Comparison of ENCODE assay signal across 1 cellular context in the genomic region with DNA sequence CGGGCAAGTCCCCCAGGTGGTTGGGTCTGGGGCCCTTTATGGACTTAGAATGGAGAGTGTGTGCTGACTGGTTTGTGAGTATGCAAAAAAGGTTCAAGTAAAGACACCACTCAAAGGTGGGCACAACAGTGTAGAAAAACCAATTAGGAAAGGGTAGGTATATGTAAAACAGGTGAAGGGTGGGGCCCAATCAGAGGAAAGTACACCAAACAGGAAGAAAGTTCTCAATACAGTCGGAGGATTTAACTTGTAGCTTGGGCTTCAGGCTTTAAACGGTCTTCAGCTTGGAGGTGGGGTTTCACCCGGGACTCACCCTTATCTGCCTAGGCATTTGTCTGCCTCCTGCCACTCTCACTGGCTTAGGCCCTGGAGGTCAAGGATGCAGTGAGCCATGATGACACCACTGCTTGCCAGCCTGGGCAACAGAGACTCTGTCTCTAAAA.
TF ChIP-seq lines count a peak whose summit lies in the region.

No MANE protein-coding gene starts in this region.

TF ChIP-seq in K562, 482 proteins besides CTCF, POLR2A, EP300 and RAD21 (continued from another document and continues in another):
- TF ChIP-seq, protein P1, sequence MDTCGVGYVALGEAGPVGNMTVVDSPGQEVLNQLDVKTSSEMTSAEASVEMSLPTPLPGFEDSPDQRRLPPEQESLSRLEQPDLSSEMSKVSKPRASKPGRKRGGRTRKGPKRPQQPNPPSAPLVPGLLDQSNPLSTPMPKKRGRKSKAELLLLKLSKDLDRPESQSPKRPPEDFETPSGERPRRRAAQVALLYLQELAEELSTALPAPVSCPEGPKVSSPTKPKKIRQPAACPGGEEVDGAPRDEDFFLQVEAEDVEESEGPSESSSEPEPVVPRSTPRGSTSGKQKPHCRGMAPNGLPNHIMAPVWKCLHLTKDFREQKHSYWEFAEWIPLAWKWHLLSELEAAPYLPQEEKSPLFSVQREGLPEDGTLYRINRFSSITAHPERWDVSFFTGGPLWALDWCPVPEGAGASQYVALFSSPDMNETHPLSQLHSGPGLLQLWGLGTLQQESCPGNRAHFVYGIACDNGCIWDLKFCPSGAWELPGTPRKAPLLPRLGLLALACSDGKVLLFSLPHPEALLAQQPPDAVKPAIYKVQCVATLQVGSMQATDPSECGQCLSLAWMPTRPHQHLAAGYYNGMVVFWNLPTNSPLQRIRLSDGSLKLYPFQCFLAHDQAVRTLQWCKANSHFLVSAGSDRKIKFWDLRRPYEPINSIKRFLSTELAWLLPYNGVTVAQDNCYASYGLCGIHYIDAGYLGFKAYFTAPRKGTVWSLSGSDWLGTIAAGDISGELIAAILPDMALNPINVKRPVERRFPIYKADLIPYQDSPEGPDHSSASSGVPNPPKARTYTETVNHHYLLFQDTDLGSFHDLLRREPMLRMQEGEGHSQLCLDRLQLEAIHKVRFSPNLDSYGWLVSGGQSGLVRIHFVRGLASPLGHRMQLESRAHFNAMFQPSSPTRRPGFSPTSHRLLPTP (IDR thresholded peaks at IDR 0.05; ENCODE audit: borderline replicate concordance, extremely low read depth, insufficient read length): no peak
- TF ChIP-seq, protein P2, sequence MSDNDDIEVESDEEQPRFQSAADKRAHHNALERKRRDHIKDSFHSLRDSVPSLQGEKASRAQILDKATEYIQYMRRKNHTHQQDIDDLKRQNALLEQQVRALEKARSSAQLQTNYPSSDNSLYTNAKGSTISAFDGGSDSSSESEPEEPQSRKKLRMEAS (CRISPR knock-in tag; IDR thresholded peaks at IDR 0.05): no peak
- TF ChIP-seq, protein P3, sequence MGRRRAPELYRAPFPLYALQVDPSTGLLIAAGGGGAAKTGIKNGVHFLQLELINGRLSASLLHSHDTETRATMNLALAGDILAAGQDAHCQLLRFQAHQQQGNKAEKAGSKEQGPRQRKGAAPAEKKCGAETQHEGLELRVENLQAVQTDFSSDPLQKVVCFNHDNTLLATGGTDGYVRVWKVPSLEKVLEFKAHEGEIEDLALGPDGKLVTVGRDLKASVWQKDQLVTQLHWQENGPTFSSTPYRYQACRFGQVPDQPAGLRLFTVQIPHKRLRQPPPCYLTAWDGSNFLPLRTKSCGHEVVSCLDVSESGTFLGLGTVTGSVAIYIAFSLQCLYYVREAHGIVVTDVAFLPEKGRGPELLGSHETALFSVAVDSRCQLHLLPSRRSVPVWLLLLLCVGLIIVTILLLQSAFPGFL (CRISPR knock-in tag; IDR thresholded peaks at IDR 0.05): no peak
- TF ChIP-seq ZNF699 (CRISPR knock-in tag; IDR thresholded peaks at IDR 0.05; ENCODE audit: insufficient replicate concordance) (no peak), ARID2 (IDR thresholded peaks at IDR 0.05) (no peak), CBX5 (IDR thresholded peaks at IDR 0.05; ENCODE audit: borderline replicate concordance, low read depth) (no peak), ADNP (tag; IDR thresholded peaks at IDR 0.05) (no peak), BRD9 (IDR thresholded peaks at IDR 0.05; ENCODE audit: low read depth, partially characterized antibody) (peak; percentile 41), NR4A1 (CRISPR knock-in tag; IDR thresholded peaks at IDR 0.05) (no peak), NR4A1 (tag; IDR thresholded peaks at IDR 0.05) (no peak; the same call in 1 of the 2 replicates), FOXJ3 (CRISPR knock-in tag; IDR thresholded peaks at IDR 0.05) (no peak), HNRNPH1 (optimal IDR thresholded peaks at IDR 0.05; ENCODE audit: low read depth, low read length) (no peak), HCFC1 (IDR thresholded peaks at IDR 0.05; ENCODE audit: low read depth, low read length) (no peak), MTF1 (CRISPR knock-in tag; IDR thresholded peaks at IDR 0.05; ENCODE audit: borderline replicate concordance) (no peak), ZNF184 (CRISPR knock-in tag; IDR thresholded peaks at IDR 0.05) (no peak), SIRT6 (IDR thresholded peaks at IDR 0.05; ENCODE audit: low read depth, low read length) (no peak), ETV1 (tag; conservative IDR thresholded peaks at IDR 0.05; ENCODE audit: low read depth) (peak; percentile 57), PRMT5 (CRISPR knock-in tag; IDR thresholded peaks at IDR 0.05) (no peak), SMC3 (conservative IDR thresholded peaks at IDR 0.05; ENCODE audit: insufficient read depth, low read depth, low read length) (no peak), ZNF143 (CRISPR knock-in tag; IDR thresholded peaks at IDR 0.05) (no peak), COPS2 (conservative IDR thresholded peaks at IDR 0.05) (no peak), ZFPM2 (CRISPR knock-in tag; IDR thresholded peaks at IDR 0.05) (no peak), SOX6 (IDR thresholded peaks at IDR 0.05) (no peak), TRIM24 (IDR thresholded peaks at IDR 0.05) (0 out of 4 replicates have a peak, but pooled peaks of 1 of the 2 experiments have one; percentile 13), NFE2L1 (tag; IDR thresholded peaks at IDR 0.05; ENCODE audit: borderline replicate concordance, low read depth) (no peak), EZH2 (IDR thresholded peaks at IDR 0.05; ENCODE audit: borderline replicate concordance, low read depth, low read length) (no peak), ZNF668 (CRISPR knock-in tag; IDR thresholded peaks at IDR 0.05) (no peak), PURB (CRISPR knock-in tag; IDR thresholded peaks at IDR 0.05; ENCODE audit: low read depth) (no peak), YBX1 (IDR thresholded peaks at IDR 0.05) (no peak), ZNF830 (CRISPR knock-in tag; IDR thresholded peaks at IDR 0.05) (no peak), MECOM (CRISPR knock-in tag; IDR thresholded peaks at IDR 0.05) (peak; percentile 3; the same call in 1 of the 2 replicates), CHCHD3 (CRISPR knock-in tag; IDR thresholded peaks at IDR 0.05) (no peak), DPF2 (IDR thresholded peaks at IDR 0.05) (peak; percentile 78; the same call in 1 of the 2 replicates), ZNF174 (CRISPR knock-in tag; IDR thresholded peaks at IDR 0.05) (no peak), PPARD (CRISPR knock-in tag; IDR thresholded peaks at IDR 0.05) (no peak), TBP (optimal IDR thresholded peaks at IDR 0.05; ENCODE audit: low read depth, low read length) (peak; percentile 48), HEY1 (CRISPR knock-in tag; IDR thresholded peaks at IDR 0.05; ENCODE audit: borderline replicate concordance) (no peak), HNRNPK (IDR thresholded peaks at IDR 0.05; ENCODE audit: low read depth, low read length, poor library complexity, severe bottlenecking) (no peak), ERF (CRISPR knock-in tag; IDR thresholded peaks at IDR 0.05) (no peak)
- TF ChIP-seq, protein P4, sequence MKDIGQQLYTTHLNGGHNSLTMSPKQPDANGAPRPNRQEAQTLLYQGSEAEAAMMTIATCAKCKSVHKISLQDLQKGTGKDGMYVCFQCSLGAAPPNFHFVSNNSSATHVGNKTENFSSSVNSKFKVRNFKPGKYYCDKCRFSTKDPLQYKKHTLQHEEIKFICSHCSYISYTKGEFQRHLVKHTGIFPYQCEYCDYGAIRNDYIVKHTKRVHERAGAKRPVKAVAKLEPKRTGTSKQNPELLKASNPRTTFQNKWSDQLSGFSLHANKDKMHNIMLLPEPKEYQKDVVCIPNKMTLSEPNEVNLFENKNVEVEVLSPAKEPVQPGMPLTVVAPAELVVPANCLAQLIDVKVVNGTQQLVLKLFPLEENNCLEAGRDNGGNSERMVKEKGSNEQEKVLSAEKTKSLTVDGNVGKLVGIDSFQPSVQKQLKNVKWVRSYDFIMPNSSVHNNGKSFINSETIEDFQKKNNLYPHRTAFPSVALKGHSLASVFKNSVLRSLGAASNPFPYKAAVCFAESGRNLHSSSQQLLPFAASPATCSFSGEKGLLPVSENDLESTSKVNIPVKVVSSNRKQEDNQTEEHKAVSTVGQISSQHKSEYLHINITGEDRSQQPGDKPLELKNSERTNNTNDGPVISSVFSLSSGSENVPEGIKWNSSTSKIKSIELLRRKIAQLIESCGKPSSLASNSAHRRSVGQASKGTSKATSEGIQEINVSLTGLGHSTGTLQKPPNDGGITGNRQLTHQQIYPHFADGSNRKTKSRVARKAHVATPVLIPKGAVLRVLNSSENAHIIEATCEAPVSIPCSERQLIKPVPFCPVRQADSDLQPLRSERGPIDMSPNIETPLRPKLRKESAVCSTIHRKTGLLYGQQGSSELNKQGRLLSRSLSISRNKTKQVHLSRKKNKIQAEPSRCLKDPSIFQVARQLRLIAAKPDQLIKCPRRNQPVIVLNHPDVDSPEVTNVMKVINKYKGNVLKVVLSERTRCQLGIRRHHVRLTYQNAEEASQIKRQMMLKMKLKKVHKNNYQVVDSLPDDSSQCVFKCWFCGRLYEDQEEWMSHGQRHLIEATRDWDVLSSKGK (CRISPR knock-in tag; IDR thresholded peaks at IDR 0.05): no peak
- TF ChIP-seq, protein P5, sequence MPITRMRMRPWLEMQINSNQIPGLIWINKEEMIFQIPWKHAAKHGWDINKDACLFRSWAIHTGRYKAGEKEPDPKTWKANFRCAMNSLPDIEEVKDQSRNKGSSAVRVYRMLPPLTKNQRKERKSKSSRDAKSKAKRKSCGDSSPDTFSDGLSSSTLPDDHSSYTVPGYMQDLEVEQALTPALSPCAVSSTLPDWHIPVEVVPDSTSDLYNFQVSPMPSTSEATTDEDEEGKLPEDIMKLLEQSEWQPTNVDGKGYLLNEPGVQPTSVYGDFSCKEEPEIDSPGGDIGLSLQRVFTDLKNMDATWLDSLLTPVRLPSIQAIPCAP (CRISPR knock-in tag; IDR thresholded peaks at IDR 0.05; ENCODE audit: borderline replicate concordance): no peak
- TF ChIP-seq, protein P6, sequence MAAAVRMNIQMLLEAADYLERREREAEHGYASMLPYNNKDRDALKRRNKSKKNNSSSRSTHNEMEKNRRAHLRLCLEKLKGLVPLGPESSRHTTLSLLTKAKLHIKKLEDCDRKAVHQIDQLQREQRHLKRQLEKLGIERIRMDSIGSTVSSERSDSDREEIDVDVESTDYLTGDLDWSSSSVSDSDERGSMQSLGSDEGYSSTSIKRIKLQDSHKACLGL (CRISPR knock-in tag; IDR thresholded peaks at IDR 0.05; ENCODE audit: borderline replicate concordance, poor library complexity, severe bottlenecking): no peak
- TF ChIP-seq, protein P7, sequence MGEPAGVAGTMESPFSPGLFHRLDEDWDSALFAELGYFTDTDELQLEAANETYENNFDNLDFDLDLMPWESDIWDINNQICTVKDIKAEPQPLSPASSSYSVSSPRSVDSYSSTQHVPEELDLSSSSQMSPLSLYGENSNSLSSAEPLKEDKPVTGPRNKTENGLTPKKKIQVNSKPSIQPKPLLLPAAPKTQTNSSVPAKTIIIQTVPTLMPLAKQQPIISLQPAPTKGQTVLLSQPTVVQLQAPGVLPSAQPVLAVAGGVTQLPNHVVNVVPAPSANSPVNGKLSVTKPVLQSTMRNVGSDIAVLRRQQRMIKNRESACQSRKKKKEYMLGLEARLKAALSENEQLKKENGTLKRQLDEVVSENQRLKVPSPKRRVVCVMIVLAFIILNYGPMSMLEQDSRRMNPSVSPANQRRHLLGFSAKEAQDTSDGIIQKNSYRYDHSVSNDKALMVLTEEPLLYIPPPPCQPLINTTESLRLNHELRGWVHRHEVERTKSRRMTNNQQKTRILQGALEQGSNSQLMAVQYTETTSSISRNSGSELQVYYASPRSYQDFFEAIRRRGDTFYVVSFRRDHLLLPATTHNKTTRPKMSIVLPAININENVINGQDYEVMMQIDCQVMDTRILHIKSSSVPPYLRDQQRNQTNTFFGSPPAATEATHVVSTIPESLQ (CRISPR knock-in tag; IDR thresholded peaks at IDR 0.05): no peak
- TF ChIP-seq, protein P8, sequence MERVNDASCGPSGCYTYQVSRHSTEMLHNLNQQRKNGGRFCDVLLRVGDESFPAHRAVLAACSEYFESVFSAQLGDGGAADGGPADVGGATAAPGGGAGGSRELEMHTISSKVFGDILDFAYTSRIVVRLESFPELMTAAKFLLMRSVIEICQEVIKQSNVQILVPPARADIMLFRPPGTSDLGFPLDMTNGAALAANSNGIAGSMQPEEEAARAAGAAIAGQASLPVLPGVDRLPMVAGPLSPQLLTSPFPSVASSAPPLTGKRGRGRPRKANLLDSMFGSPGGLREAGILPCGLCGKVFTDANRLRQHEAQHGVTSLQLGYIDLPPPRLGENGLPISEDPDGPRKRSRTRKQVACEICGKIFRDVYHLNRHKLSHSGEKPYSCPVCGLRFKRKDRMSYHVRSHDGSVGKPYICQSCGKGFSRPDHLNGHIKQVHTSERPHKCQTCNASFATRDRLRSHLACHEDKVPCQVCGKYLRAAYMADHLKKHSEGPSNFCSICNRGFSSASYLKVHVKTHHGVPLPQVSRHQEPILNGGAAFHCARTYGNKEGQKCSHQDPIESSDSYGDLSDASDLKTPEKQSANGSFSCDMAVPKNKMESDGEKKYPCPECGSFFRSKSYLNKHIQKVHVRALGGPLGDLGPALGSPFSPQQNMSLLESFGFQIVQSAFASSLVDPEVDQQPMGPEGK (CRISPR knock-in tag; IDR thresholded peaks at IDR 0.05; ENCODE audit: borderline replicate concordance): no peak
- TF ChIP-seq, protein P9, sequence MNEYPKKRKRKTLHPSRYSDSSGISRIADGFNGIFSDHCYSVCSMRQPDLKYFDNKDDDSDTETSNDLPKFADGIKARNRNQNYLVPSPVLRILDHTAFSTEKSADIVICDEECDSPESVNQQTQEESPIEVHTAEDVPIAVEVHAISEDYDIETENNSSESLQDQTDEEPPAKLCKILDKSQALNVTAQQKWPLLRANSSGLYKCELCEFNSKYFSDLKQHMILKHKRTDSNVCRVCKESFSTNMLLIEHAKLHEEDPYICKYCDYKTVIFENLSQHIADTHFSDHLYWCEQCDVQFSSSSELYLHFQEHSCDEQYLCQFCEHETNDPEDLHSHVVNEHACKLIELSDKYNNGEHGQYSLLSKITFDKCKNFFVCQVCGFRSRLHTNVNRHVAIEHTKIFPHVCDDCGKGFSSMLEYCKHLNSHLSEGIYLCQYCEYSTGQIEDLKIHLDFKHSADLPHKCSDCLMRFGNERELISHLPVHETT (CRISPR knock-in tag; conservative IDR thresholded peaks at IDR 0.05 in 1 of 2, IDR thresholded peaks at IDR 0.05 in 1 of 2): peak in 1 of 2 experiments; percentile 70; a peak in 2 of 4 replicates
- TF ChIP-seq, protein P10, sequence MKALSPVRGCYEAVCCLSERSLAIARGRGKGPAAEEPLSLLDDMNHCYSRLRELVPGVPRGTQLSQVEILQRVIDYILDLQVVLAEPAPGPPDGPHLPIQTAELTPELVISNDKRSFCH (CRISPR knock-in tag; IDR thresholded peaks at IDR 0.05): no peak
- TF ChIP-seq, protein P10 (tag; IDR thresholded peaks at IDR 0.05): no peak
- TF ChIP-seq, protein P11, sequence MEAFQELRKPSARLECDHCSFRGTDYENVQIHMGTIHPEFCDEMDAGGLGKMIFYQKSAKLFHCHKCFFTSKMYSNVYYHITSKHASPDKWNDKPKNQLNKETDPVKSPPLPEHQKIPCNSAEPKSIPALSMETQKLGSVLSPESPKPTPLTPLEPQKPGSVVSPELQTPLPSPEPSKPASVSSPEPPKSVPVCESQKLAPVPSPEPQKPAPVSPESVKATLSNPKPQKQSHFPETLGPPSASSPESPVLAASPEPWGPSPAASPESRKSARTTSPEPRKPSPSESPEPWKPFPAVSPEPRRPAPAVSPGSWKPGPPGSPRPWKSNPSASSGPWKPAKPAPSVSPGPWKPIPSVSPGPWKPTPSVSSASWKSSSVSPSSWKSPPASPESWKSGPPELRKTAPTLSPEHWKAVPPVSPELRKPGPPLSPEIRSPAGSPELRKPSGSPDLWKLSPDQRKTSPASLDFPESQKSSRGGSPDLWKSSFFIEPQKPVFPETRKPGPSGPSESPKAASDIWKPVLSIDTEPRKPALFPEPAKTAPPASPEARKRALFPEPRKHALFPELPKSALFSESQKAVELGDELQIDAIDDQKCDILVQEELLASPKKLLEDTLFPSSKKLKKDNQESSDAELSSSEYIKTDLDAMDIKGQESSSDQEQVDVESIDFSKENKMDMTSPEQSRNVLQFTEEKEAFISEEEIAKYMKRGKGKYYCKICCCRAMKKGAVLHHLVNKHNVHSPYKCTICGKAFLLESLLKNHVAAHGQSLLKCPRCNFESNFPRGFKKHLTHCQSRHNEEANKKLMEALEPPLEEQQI (IDR thresholded peaks at IDR 0.05): no peak
